In genomic region chr2:68185541-68186164, GRCh38 we compare ENCODE assay signal across 8 cellular contexts. TPM values are rescaled to one million over a fixed set of nuclear protein-coding genes. Genes with fewer than 3 reads are reported as not detected.
DNase-seq lines count a peak whose midpoint lies in the region; ATAC-seq and TF ChIP-seq lines count a peak whose summit lies in the region.

No MANE protein-coding gene starts in this region.

- H3K27ac ChIP-seq in HL-60 (replicated peaks) (no peak overlapping the region), left lung (no peak overlapping the region)

- no peak overlapping the region for H3K4me3 Mint-ChIP-seq in stimulated activated effector memory CD8-positive, alpha-beta T cell treated with anti-CD3 and anti-CD28 coated beads, Interleukin-12 subunit alpha, Interleukin-12 subunit beta, amount 100 ng/mL, for 72 hours

- no peaks in the 10 kb centered on the region for H3K9me3 ChIP-seq in left lung

- H3K4me1 Mint-ChIP-seq in stimulated activated effector memory CD8-positive, alpha-beta T cell treated with anti-CD3 and anti-CD28 coated beads, Interleukin-12 subunit alpha, Interleukin-12 subunit beta, amount 100 ng/mL, for 72 hours, result peaks cover 21% of the 10 kb centered on the region

- H3K27ac Mint-ChIP-seq in stimulated activated effector memory CD8-positive, alpha-beta T cell treated with anti-CD3 and anti-CD28 coated beads, Interleukin-12 subunit alpha, Interleukin-12 subunit beta, amount 100 ng/mL, for 72 hours, result peak overlapping the region; percentile 41

- H3K4me1 ChIP-seq in left lung, result peaks cover 0 to 29% of the 10 kb centered on the region in 2 donors

- H3K36me3 ChIP-seq in left lung, result peaks cover 0 to 37% of the 10 kb centered on the region in 2 donors

- peaks cover 86% of the 10 kb centered on the region for H3K36me3 Mint-ChIP-seq in stimulated activated effector memory CD8-positive, alpha-beta T cell treated with anti-CD3 and anti-CD28 coated beads, Interleukin-12 subunit alpha, Interleukin-12 subunit beta, amount 100 ng/mL, for 72 hours

- H3K27me3 ChIP-seq in HL-60 (ENCODE audit: insufficient read depth, poor library complexity, severe bottlenecking) (no peaks in the 10 kb centered on the region), left lung (no peaks in the 10 kb centered on the region)

- intact Hi-C loops in left lung (cut with DNase I), result no loop called here

- DNase-seq in ELF-1 (ENCODE audit: low read depth, low spot score) (peak; percentile 55), HL-60 (ENCODE audit: low read depth in 1 of 2, low spot score in 1 of 2) (peak; percentile 69 to 79), T follicular helper cell (ENCODE audit: low read depth) (peak; percentile 30), astrocyte of the cerebellum (ENCODE audit: low read depth) (peak; percentile 5), left lung (peak in 1 of 2 donors; percentile 36)
- peak; percentile 29 to 69 for DNase-seq in stimulated activated effector memory CD8-positive, alpha-beta T cell treated with anti-CD3 and anti-CD28 coated beads, Interleukin-12 subunit alpha, Interleukin-12 subunit beta, amount 100 ng/mL, for 72 hours (ENCODE audit: low spot score in 2 of 2)

- in situ Hi-C loops in astrocyte of the cerebellum (cut with HindIII; ENCODE audit: low sequenced_read_pairs), result no loop called here

- ATAC-seq in left lung, result no peak
- peak; percentile 61 for ATAC-seq in stimulated activated effector memory CD8-positive, alpha-beta T cell treated with anti-CD3 and anti-CD28 coated beads, Interleukin-12 subunit alpha, Interleukin-12 subunit beta, amount 100 ng/mL, for 72 hours
- no peak for ATAC-seq in GM21360 (IDR thresholded peaks at IDR 0.05; ENCODE audit: unreplicated experiment)
- no peak for ATAC-seq in GM18511 (IDR thresholded peaks at IDR 0.05; ENCODE audit: unreplicated experiment)

- H3K9me3 Mint-ChIP-seq in stimulated activated effector memory CD8-positive, alpha-beta T cell treated with anti-CD3 and anti-CD28 coated beads, Interleukin-12 subunit alpha, Interleukin-12 subunit beta, amount 100 ng/mL, for 72 hours, result no peaks in the 10 kb centered on the region

- TF ChIP-seq CTCF in HL-60 (IDR thresholded peaks at IDR 0.05; ENCODE audit: insufficient read depth, low read length), result peak; percentile 65
- peak; percentile 70 for TF ChIP-seq CTCF in astrocyte of the cerebellum (IDR thresholded peaks at IDR 0.05; ENCODE audit: low read depth, low read length, missing control alignments)
- TF ChIP-seq CTCF in left lung (IDR thresholded peaks at IDR 0.05), result peak; percentile 21 to 44

- H3K4me3 ChIP-seq in HL-60 (replicated peaks; ENCODE audit: insufficient read depth, low read length), result no peak overlapping the region
- no peak overlapping the region for H3K4me3 ChIP-seq in astrocyte of the cerebellum (ENCODE audit: low read depth, low read length)
- no peak overlapping the region for H3K4me3 ChIP-seq in left lung

RNA-seq across cellular contexts. Expression of gene PNO1, which starts 28.0 kb away (rescaled TPM):
- 10 to 100 TPM in 1 of 2 donors, 1 to 10 TPM in 1; 9.4 to 13.9 TPM for total RNA-seq in left lung
